In the genomic region with DNA sequence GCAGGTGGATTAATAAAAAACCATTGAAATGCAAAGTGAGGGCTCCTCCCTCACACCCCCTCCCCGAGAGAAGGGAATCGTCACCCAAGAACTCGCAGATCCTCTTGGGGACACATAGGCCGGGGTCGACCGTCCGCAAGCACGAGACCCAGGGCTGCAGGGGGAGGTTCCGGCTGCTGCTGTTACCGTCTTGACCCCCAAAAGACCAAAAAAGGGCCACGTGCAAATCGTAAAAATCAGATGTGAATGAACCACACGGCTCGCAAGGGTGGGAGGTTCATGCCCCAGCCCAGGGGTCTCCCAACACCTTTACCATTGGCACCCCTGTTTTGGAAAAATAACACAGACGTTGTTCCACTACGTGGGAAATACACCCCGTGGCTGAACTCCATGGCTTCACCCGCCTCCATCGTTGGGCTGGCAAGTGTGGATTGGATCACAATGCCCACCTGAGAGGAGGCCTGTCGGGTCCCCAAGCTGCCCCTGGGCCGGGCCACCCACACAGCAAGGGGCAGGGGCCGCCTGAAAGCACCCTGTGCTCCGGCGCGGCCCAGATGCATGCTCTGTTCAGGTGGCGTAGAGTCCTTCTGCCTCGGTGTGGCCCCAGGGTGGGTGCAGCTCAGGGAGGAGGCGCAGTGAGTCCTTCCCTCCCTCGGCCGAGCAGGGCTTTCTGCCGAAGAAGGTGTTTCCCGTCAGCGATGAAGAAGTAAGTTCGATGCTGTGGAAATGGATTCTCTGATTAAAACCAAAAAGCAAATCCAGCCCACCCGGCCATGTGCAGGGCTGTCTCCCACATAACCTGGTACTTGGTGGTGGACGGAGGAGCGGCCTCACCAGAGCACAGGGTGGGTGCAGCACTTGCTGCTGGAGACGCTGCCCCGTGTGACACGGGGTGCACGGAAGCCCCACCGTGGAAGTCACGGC, we compare ENCODE assay signal across 19 cellular contexts.
DNase-seq lines count a peak whose midpoint lies in the region; ATAC-seq and TF ChIP-seq lines count a peak whose summit lies in the region.
"Had no signal": no experiment of that assay in that cellular context is flagged by ENCODE, and none has a peak within 500 bp of the region (broad histone marks: within the 10 kb centered on the region; RNA-seq: fewer than 3 reads in every experiment).

No MANE protein-coding gene starts in this region.

- TF ChIP-seq CTCF in neural crest cell (conservative IDR thresholded peaks at IDR 0.05) (no peak), upper lobe of right lung (IDR thresholded peaks at IDR 0.05) (no peak), endothelial cell (IDR thresholded peaks at IDR 0.05; ENCODE audit: unreplicated experiment) (no peak)

- no peak for ATAC-seq in left cardiac atrium
- no peak for ATAC-seq in Right ventricle myocardium superior (ENCODE audit: poor library complexity)
- ATAC-seq in upper lobe of right lung: no peak
- ATAC-seq in GM19324 (IDR thresholded peaks at IDR 0.05; ENCODE audit: low FRiP score, unreplicated experiment): no peak
- no peak for ATAC-seq in HG02973 (IDR thresholded peaks at IDR 0.05; ENCODE audit: unreplicated experiment)
- ATAC-seq: Panc1 had no signal

- H3K9me3 ChIP-seq in iPS-15b (ENCODE audit: control insufficient read depth, insufficient read depth, low read length): no peaks in the 10 kb centered on the region
- H3K9me3 ChIP-seq in upper lobe of right lung: no peaks in the 10 kb centered on the region
- H3K9me3 ChIP-seq: adrenal gland had no signal

- H3K9ac ChIP-seq in iPS-15b (ENCODE audit: low read depth, low read length): no peak overlapping the region
- H3K9ac ChIP-seq: BLaER1 treated with 17β-estradiol and CSF1 and Interleukin-3, amounts not matched to agents 10 nM and 100 nM had no signal

- no peak overlapping the region for H3K27ac ChIP-seq in upper lobe of right lung
- H3K27ac ChIP-seq: adrenal gland; BLaER1 treated with 17β-estradiol and CSF1 and Interleukin-3, amounts not matched to agents 10 nM and 100 nM; coronary artery had no signal

- H3K27me3 ChIP-seq in iPS-15b (ENCODE audit: control insufficient read depth, insufficient read depth, low read length): peaks cover 3% of the 10 kb centered on the region
- peaks cover 21% of the 10 kb centered on the region for H3K27me3 ChIP-seq in upper lobe of right lung

- H3K27ac Mint-ChIP-seq in neural crest cell (ENCODE audit: unreplicated experiment): peak overlapping the region; percentile 87
- H3K27ac Mint-ChIP-seq in endothelial cell (ENCODE audit: unreplicated experiment): no peak overlapping the region
- H3K27ac Mint-ChIP-seq: activated CD4-positive, alpha-beta T cell treated with anti-CD3 and anti-CD28 coated beads, Interleukin-2, amount 10 ng/mL, durations not matched to agents 7 days and 5 days; T-helper 1 cell treated with Interleukin-12 subunit alpha and Interleukin-12 subunit beta and Interleukin-4 antibody, amounts not matched to agents 30 μg/mL and 1 μg/mL, for 36 hours had no signal

- H3K36me3 Mint-ChIP-seq in neural crest cell (ENCODE audit: low read depth): no peaks in the 10 kb centered on the region
- no peaks in the 10 kb centered on the region for H3K36me3 Mint-ChIP-seq in endothelial cell (ENCODE audit: low read depth, unreplicated experiment)

- no peaks in the 10 kb centered on the region for H3K4me1 ChIP-seq in iPS-15b (ENCODE audit: control insufficient read depth, insufficient read depth, low read length)
- H3K4me1 ChIP-seq in upper lobe of right lung: no peaks in the 10 kb centered on the region
- H3K4me1 ChIP-seq: adrenal gland had no signal

- peak; percentile 18 for DNase-seq in left cardiac atrium
- no peak for DNase-seq in Right ventricle myocardium superior
- no peak for DNase-seq in neural crest cell (ENCODE audit: low read depth, low spot score)
- DNase-seq in upper lobe of right lung: peak; percentile 51
- no peak for DNase-seq in endothelial cell (ENCODE audit: low spot score)
- DNase-seq: activated CD4-positive, alpha-beta T cell treated with anti-CD3 and anti-CD28 coated beads, Interleukin-2, amount 10 ng/mL, durations not matched to agents 7 days and 5 days; EL; NCI-H1417 treated with DMSO at 0.1 percent for 48 hours; NCI-H2107; NCI-H510A; NK-92 treated with Interleukin-12 subunit alpha and Interleukin-12 subunit beta, amount 100 ng/mL, for 24 hours had no signal

- H3K27me3 Mint-ChIP-seq in neural crest cell (ENCODE audit: low read depth): peaks cover 15% of the 10 kb centered on the region
- peaks cover 7% of the 10 kb centered on the region for H3K27me3 Mint-ChIP-seq in endothelial cell (ENCODE audit: unreplicated experiment)

- intact Hi-C loops in left cardiac atrium (cut with DNase I): no loop called here
- intact Hi-C loops in Right ventricle myocardium superior (cut with DNase I): no loop called here
- intact Hi-C loops in upper lobe of right lung (cut with DNase I): no loop called here

- H3K4me3 ChIP-seq in iPS-15b (ENCODE audit: low read depth, low read length): peak overlapping the region; percentile 28
- no peak overlapping the region for H3K4me3 ChIP-seq in upper lobe of right lung
- H3K4me3 ChIP-seq: adrenal gland; BLaER1 treated with 17β-estradiol and CSF1 and Interleukin-3, amounts not matched to agents 10 nM and 100 nM; coronary artery had no signal

- peak overlapping the region; percentile 77 for H3K4me3 Mint-ChIP-seq in neural crest cell
- no peak overlapping the region for H3K4me3 Mint-ChIP-seq in endothelial cell (ENCODE audit: unreplicated experiment)
- H3K4me3 Mint-ChIP-seq: activated CD4-positive, alpha-beta T cell treated with anti-CD3 and anti-CD28 coated beads, Interleukin-2, amount 10 ng/mL, durations not matched to agents 7 days and 5 days; T-helper 1 cell treated with Interleukin-12 subunit alpha and Interleukin-12 subunit beta and Interleukin-4 antibody, amounts not matched to agents 30 μg/mL and 1 μg/mL, for 36 hours had no signal

- no peaks in the 10 kb centered on the region for H3K36me3 ChIP-seq in iPS-15b (ENCODE audit: control insufficient read depth, insufficient read depth, low read length)
- no peaks in the 10 kb centered on the region for H3K36me3 ChIP-seq in upper lobe of right lung
- H3K36me3 ChIP-seq: adrenal gland; BLaER1 treated with 17β-estradiol and CSF1 and Interleukin-3, amounts not matched to agents 10 nM and 100 nM had no signal

- H3K4me1 Mint-ChIP-seq in neural crest cell (peaks cover 21% of the 10 kb centered on the region), endothelial cell (ENCODE audit: unreplicated experiment) (peaks cover 4% of the 10 kb centered on the region)
- H3K4me1 Mint-ChIP-seq: activated CD4-positive, alpha-beta T cell treated with anti-CD3 and anti-CD28 coated beads, Interleukin-2, amount 10 ng/mL, durations not matched to agents 7 days and 5 days had no signal

- no peaks in the 10 kb centered on the region for H3K9me3 Mint-ChIP-seq in neural crest cell
- H3K9me3 Mint-ChIP-seq in endothelial cell (ENCODE audit: unreplicated experiment): no peaks in the 10 kb centered on the region
- H3K9me3 Mint-ChIP-seq: activated CD4-positive, alpha-beta T cell treated with anti-CD3 and anti-CD28 coated beads, Interleukin-2, amount 10 ng/mL, durations not matched to agents 7 days and 5 days; T-helper 1 cell treated with Interleukin-12 subunit alpha and Interleukin-12 subunit beta and Interleukin-4 antibody, amounts not matched to agents 30 μg/mL and 1 μg/mL, for 36 hours had no signal

Comparison
In these comparisons a context has a peak if more than half of its experiments do, and no peak if none do; other contexts are left out.
1. DNase-seq: peak in left cardiac atrium (single experiment) and upper lobe of right lung (single experiment); none in Right ventricle myocardium superior (single experiment), neural crest cell (single experiment) and endothelial cell (single experiment).